Comparison of ENCODE assay signal across 8 cellular contexts in the genomic region with DNA sequence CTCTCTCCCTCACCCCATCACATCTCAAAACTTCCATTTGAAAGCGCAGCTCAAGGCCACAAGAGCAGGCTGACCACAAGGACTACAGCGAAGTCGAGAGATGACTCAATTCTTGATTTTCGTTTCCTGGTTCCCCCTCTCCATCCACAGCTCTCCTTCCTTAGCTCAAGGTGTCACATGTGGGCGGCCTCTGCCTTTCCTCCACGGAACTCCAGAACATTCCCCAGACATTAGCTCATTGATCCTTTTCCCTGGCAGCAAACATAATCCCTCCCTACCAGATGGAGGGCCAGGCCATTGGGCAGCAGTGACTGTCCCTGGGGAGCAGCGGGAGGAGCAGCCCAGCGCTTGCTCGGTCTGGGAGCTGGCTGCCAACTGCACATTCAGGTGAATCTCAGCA. TPM values are rescaled to one million over a fixed set of nuclear protein-coding genes. Genes with fewer than 3 reads are reported as not detected.
DNase-seq lines count a peak whose midpoint lies in the region; TF ChIP-seq lines count a peak whose summit lies in the region.

No MANE protein-coding gene starts in this region.

- H3K9ac ChIP-seq in KMS-11, result no peak overlapping the region
- H3K9ac ChIP-seq in H9 (ENCODE audit: extremely low read depth, insufficient read length, low read length), result no peak overlapping the region

- no peak overlapping the region for H3K4ac ChIP-seq in H9 (ENCODE audit: low read depth, low read length)

- H4K91ac ChIP-seq in H9 (ENCODE audit: insufficient read length, low read depth, low read length), result no peak overlapping the region

- no peak overlapping the region for H3T11ph ChIP-seq in H9 (ENCODE audit: low read length)

- H3K36me3 ChIP-seq in KMS-11 (ENCODE audit: insufficient read depth) (no peaks in the 10 kb centered on the region), stomach (no peaks in the 10 kb centered on the region)

- peaks cover 5% of the 10 kb centered on the region for H3K9me3 Mint-ChIP-seq in activated T-helper 1 cell treated with anti-CD3 and anti-CD28 coated beads, Interleukin-12 subunit alpha, Interleukin-12 subunit beta, Interleukin-2, Interleukin-4 antibody, amounts not matched to agents 30 ng/mL and 10 ng/mL and 1 ng/mL, durations not matched to agents 14 hours and 24 hours and 36 hours
- peaks cover 3% of the 10 kb centered on the region in 2 experiments; a peak in 2 of 5 replicates for H3K9me3 Mint-ChIP-seq in H9

- no peaks in the 10 kb centered on the region for H3K23me2 ChIP-seq in H9 (ENCODE audit: insufficient read length, low read depth, low read length, poor library complexity, severe bottlenecking)

- H4K20me1 ChIP-seq in KMS-11 (ENCODE audit: insufficient read depth) (no peaks in the 10 kb centered on the region), H9 (ENCODE audit: control insufficient read depth, insufficient read depth, insufficient read length) (no peaks in the 10 kb centered on the region)

- no peak overlapping the region for H3K14ac ChIP-seq in H9 (ENCODE audit: insufficient read depth, low read length)

- no peak overlapping the region for H4K5ac ChIP-seq in H9 (ENCODE audit: insufficient read length, low read depth, low read length)

- H3K4me2 ChIP-seq in KMS-11 (peak overlapping the region; percentile 45), H9 (ENCODE audit: insufficient read depth, insufficient read length, low read length) (no peak overlapping the region)

- H4K8ac ChIP-seq in H9 (replicated peaks; ENCODE audit: insufficient read length, low read depth, low read length), result no peak overlapping the region

- no peak overlapping the region for H2BK12ac ChIP-seq in H9 (ENCODE audit: insufficient read length, low read depth, low read length)

- no peaks in the 10 kb centered on the region for H3K4me1 Mint-ChIP-seq in activated T-helper 1 cell treated with anti-CD3 and anti-CD28 coated beads, Interleukin-12 subunit alpha, Interleukin-12 subunit beta, Interleukin-2, Interleukin-4 antibody, amounts not matched to agents 30 ng/mL and 10 ng/mL and 1 ng/mL, durations not matched to agents 14 hours and 24 hours and 36 hours (ENCODE audit: low read depth)
- peaks cover 7 to 9% of the 10 kb centered on the region in 2 experiments for H3K4me1 Mint-ChIP-seq in H9

- peaks cover 6% of the 10 kb centered on the region for H3K27me3 Mint-ChIP-seq in activated T-helper 1 cell treated with anti-CD3 and anti-CD28 coated beads, Interleukin-12 subunit alpha, Interleukin-12 subunit beta, Interleukin-2, Interleukin-4 antibody, amounts not matched to agents 30 ng/mL and 10 ng/mL and 1 ng/mL, durations not matched to agents 14 hours and 24 hours and 36 hours (ENCODE audit: insufficient read depth)
- H3K27me3 Mint-ChIP-seq in H9 (ENCODE audit: low read depth), result peaks cover 4% of the 10 kb centered on the region; the same call in 1 of the 2 replicates

- H3K4me3 ChIP-seq in KMS-11 (IDR thresholded peaks at IDR 0.05; ENCODE audit: insufficient read depth, low read depth, low read length), result no peak overlapping the region
- H3K4me3 ChIP-seq in stomach, result no peak overlapping the region

- no peak overlapping the region for H2BK15ac ChIP-seq in H9 (ENCODE audit: low read depth, low read length)

- H2BK5ac ChIP-seq in H9 (ENCODE audit: insufficient read length, low read length), result no peak overlapping the region

- TF ChIP-seq POLR2A in stomach (IDR thresholded peaks at IDR 0.05), result no peak

- no peak overlapping the region for H3K56ac ChIP-seq in H9 (ENCODE audit: insufficient read length, low read depth, low read length)

- WGBS in stomach, 5 donors, result 75 to 90% (median 83%) methylated on average over 9 of the region's 9 CpGs
- no CpG with 5 or more reads among the region's 9 CpGs for WGBS in H9 (ENCODE audit: extremely low coverage, insufficient read length, low lambda C conversion rate)

- intact Hi-C loops in stomach (cut with DNase I; ENCODE audit: low total_unique reads), result no loop called here
- intact Hi-C loops in activated T-helper 1 cell treated with anti-CD3 and anti-CD28 coated beads, Interleukin-12 subunit alpha, Interleukin-12 subunit beta, Interleukin-2, Interleukin-4 antibody, amounts not matched to agents 30 ng/mL and 10 ng/mL and 1 ng/mL, durations not matched to agents 14 hours and 24 hours and 36 hours (cut with micrococcal nuclease), result no loop called here
- intact Hi-C loops in posterior cingulate gyrus (cut with DNase I), result no loop called here

- H3K4me1 ChIP-seq in KMS-11 (ENCODE audit: low read depth, poor library complexity, severe bottlenecking) (peaks cover 19% of the 10 kb centered on the region), stomach (peaks cover 0 to 49% (median 16%) of the 10 kb centered on the region in 4 donors), H9 (ENCODE audit: insufficient read depth, low read length) (no peaks in the 10 kb centered on the region)

- no peak overlapping the region for H3K4me3 Mint-ChIP-seq in activated T-helper 1 cell treated with anti-CD3 and anti-CD28 coated beads, Interleukin-12 subunit alpha, Interleukin-12 subunit beta, Interleukin-2, Interleukin-4 antibody, amounts not matched to agents 30 ng/mL and 10 ng/mL and 1 ng/mL, durations not matched to agents 14 hours and 24 hours and 36 hours
- H3K4me3 Mint-ChIP-seq in H9, result no peak overlapping the region

- no peak overlapping the region for H3K23ac ChIP-seq in H9 (ENCODE audit: insufficient read length, low read depth, low read length)

- H3K27ac ChIP-seq in KMS-11, result no peak overlapping the region
- peak overlapping the region in 2 of 5 donors; percentile 65 to 66 for H3K27ac ChIP-seq in stomach
- H3K27ac ChIP-seq in H9 (ENCODE audit: insufficient read length, low read depth, low read length), result no peak overlapping the region

- DNase-seq in GM13977 (ENCODE audit: low spot score) (peak; percentile 48), H4 (ENCODE audit: low spot score) (peak; percentile 88), hepatic stellate cell (ENCODE audit: low spot score) (peak; percentile 67), stomach (no peak), H9 (no peak), posterior cingulate gyrus (no peak)
- no peak for DNase-seq in activated T-helper 1 cell treated with anti-CD3 and anti-CD28 coated beads, Interleukin-12 subunit alpha, Interleukin-12 subunit beta, Interleukin-2, Interleukin-4 antibody, amounts not matched to agents 30 ng/mL and 10 ng/mL and 1 ng/mL, durations not matched to agents 14 hours and 24 hours and 36 hours (ENCODE audit: low spot score)

- no peaks in the 10 kb centered on the region for H3K9me3 ChIP-seq in stomach
- no peaks in the 10 kb centered on the region for H3K9me3 ChIP-seq in H9 (ENCODE audit: control insufficient read depth, low read depth, low read length)

- no peak for TF ChIP-seq EP300 in stomach (IDR thresholded peaks at IDR 0.05)

- no peaks in the 10 kb centered on the region for H3K36me3 Mint-ChIP-seq in activated T-helper 1 cell treated with anti-CD3 and anti-CD28 coated beads, Interleukin-12 subunit alpha, Interleukin-12 subunit beta, Interleukin-2, Interleukin-4 antibody, amounts not matched to agents 30 ng/mL and 10 ng/mL and 1 ng/mL, durations not matched to agents 14 hours and 24 hours and 36 hours (ENCODE audit: low read depth)
- H3K36me3 Mint-ChIP-seq in H9 (ENCODE audit: insufficient read depth in 1 of 3, low read depth in 3 of 3), result peaks cover 0 to 5% (median 3%) of the 10 kb centered on the region in 3 experiments; a peak in 3 of 7 replicates

- no peak overlapping the region for H2BK20ac ChIP-seq in H9 (ENCODE audit: low read depth, low read length, poor library complexity, severe bottlenecking)

- no peak overlapping the region for H2BK120ac ChIP-seq in H9 (ENCODE audit: low read depth, low read length, poor library complexity, severe bottlenecking)

- TF ChIP-seq CTCF in GM13977 (IDR thresholded peaks at IDR 0.05; ENCODE audit: extremely low read depth, insufficient read depth, missing control alignments) (no peak), KMS-11 (conservative IDR thresholded peaks at IDR 0.05; ENCODE audit: low read depth, low read length) (no peak), stomach (IDR thresholded peaks at IDR 0.05) (no peak), H9 (conservative IDR thresholded peaks at IDR 0.05) (no peak)

- H3K27me3 ChIP-seq in KMS-11 (ENCODE audit: insufficient read depth, low read depth) (no peaks in the 10 kb centered on the region), stomach (no peaks in the 10 kb centered on the region), H9 (ENCODE audit: insufficient read depth, low read length) (no peaks in the 10 kb centered on the region)

- no peaks in the 10 kb centered on the region for H3K79me1 ChIP-seq in H9 (ENCODE audit: insufficient read depth, low read depth, low read length, poor library complexity, severe bottlenecking)

- H3K79me2 ChIP-seq in KMS-11 (ENCODE audit: insufficient read depth, low read depth) (no peaks in the 10 kb centered on the region), H9 (ENCODE audit: insufficient read depth, low read length) (no peaks in the 10 kb centered on the region)

- in situ Hi-C loops in GM13977 (cut with MboI; ENCODE audit: low pct_unique_long_range_greater_than_20kb, low sequenced_read_pairs, unreplicated experiment), result no loop called here

- no peak overlapping the region for H2AK5ac ChIP-seq in H9 (ENCODE audit: insufficient read length, low read length)

- no peak overlapping the region for H3K18ac ChIP-seq in H9 (ENCODE audit: insufficient read length, low read depth, low read length)

- H2AFZ ChIP-seq in KMS-11 (ENCODE audit: low read depth) (no peak overlapping the region), H9 (ENCODE audit: low read length) (no peak overlapping the region)

- no peak overlapping the region for H3K27ac Mint-ChIP-seq in activated T-helper 1 cell treated with anti-CD3 and anti-CD28 coated beads, Interleukin-12 subunit alpha, Interleukin-12 subunit beta, Interleukin-2, Interleukin-4 antibody, amounts not matched to agents 30 ng/mL and 10 ng/mL and 1 ng/mL, durations not matched to agents 14 hours and 24 hours and 36 hours
- no peak overlapping the region; a peak in 1 of 7 replicates for H3K27ac Mint-ChIP-seq in H9

RNA-seq across cellular contexts. Expression of a gene that starts 56.3 kb away (rescaled TPM):
- total RNA-seq in H4 (2014; rRNA removed; shearing (Covaris generic)), result 3.3 and 5.7 TPM in 2 replicates
- total RNA-seq in stomach (10 to 100 TPM; 11.6 to 70.6 (median 22.9) TPM), H9 (2021) (4.5 and 5.0 TPM in 2 replicates)
- polyA plus RNA-seq in stomach, result 10 to 100 TPM in 2 of 3 donors, 1 to 10 TPM in 1; 7.0 to 15.4 (median 13.9) TPM
- not detected in 2 replicates for total RNA-seq in activated T-helper 1 cell treated with anti-CD3 and anti-CD28 coated beads, Interleukin-12 subunit alpha, Interleukin-12 subunit beta, Interleukin-2, Interleukin-4 antibody, amounts not matched to agents 30 ng/mL and 10 ng/mL and 1 ng/mL, durations not matched to agents 14 hours and 24 hours and 36 hours

Comparison
In these comparisons a context has a peak if more than half of its experiments do, and no peak if none do; other contexts are left out.
1. DNase-seq: peak in GM13977 (single experiment), H4 (single experiment) and hepatic stellate cell (single experiment); none in stomach (single experiment), activated T-helper 1 cell treated with anti-CD3 and anti-CD28 coated beads, Interleukin-12 subunit alpha, Interleukin-12 subunit beta, Interleukin-2, Interleukin-4 antibody, amounts not matched to agents 30 ng/mL and 10 ng/mL and 1 ng/mL, durations not matched to agents 14 hours and 24 hours and 36 hours (single experiment), H9 (single experiment) and posterior cingulate gyrus (0 of 10).